ENCODE assay signal across 1 cellular context in the genomic region with DNA sequence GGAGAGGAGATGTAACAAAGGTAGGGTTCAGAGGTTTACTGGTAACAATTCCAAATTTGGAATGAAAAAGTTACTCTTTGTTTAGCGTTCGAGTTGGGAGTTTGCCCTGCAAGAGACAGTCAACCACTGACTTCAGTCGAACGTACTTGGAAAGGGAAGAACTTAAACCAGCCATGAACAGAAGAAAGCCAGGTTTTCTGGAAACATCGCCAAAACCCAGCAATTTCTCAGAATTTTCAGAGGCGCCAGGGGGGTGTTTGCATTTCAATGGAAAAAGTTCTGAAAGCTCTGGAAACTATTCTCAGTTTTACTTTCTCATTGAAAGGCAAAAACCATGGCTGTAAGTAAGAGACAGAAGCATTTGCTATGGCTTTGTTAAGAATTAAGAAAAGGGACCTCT.
TF ChIP-seq lines count a peak whose summit lies in the region.

No MANE protein-coding gene starts in this region.

TF ChIP-seq in GM23338, 12 proteins besides CTCF, POLR2A, EP300 and RAD21 (continued from another document):
- TF ChIP-seq, protein P1, sequence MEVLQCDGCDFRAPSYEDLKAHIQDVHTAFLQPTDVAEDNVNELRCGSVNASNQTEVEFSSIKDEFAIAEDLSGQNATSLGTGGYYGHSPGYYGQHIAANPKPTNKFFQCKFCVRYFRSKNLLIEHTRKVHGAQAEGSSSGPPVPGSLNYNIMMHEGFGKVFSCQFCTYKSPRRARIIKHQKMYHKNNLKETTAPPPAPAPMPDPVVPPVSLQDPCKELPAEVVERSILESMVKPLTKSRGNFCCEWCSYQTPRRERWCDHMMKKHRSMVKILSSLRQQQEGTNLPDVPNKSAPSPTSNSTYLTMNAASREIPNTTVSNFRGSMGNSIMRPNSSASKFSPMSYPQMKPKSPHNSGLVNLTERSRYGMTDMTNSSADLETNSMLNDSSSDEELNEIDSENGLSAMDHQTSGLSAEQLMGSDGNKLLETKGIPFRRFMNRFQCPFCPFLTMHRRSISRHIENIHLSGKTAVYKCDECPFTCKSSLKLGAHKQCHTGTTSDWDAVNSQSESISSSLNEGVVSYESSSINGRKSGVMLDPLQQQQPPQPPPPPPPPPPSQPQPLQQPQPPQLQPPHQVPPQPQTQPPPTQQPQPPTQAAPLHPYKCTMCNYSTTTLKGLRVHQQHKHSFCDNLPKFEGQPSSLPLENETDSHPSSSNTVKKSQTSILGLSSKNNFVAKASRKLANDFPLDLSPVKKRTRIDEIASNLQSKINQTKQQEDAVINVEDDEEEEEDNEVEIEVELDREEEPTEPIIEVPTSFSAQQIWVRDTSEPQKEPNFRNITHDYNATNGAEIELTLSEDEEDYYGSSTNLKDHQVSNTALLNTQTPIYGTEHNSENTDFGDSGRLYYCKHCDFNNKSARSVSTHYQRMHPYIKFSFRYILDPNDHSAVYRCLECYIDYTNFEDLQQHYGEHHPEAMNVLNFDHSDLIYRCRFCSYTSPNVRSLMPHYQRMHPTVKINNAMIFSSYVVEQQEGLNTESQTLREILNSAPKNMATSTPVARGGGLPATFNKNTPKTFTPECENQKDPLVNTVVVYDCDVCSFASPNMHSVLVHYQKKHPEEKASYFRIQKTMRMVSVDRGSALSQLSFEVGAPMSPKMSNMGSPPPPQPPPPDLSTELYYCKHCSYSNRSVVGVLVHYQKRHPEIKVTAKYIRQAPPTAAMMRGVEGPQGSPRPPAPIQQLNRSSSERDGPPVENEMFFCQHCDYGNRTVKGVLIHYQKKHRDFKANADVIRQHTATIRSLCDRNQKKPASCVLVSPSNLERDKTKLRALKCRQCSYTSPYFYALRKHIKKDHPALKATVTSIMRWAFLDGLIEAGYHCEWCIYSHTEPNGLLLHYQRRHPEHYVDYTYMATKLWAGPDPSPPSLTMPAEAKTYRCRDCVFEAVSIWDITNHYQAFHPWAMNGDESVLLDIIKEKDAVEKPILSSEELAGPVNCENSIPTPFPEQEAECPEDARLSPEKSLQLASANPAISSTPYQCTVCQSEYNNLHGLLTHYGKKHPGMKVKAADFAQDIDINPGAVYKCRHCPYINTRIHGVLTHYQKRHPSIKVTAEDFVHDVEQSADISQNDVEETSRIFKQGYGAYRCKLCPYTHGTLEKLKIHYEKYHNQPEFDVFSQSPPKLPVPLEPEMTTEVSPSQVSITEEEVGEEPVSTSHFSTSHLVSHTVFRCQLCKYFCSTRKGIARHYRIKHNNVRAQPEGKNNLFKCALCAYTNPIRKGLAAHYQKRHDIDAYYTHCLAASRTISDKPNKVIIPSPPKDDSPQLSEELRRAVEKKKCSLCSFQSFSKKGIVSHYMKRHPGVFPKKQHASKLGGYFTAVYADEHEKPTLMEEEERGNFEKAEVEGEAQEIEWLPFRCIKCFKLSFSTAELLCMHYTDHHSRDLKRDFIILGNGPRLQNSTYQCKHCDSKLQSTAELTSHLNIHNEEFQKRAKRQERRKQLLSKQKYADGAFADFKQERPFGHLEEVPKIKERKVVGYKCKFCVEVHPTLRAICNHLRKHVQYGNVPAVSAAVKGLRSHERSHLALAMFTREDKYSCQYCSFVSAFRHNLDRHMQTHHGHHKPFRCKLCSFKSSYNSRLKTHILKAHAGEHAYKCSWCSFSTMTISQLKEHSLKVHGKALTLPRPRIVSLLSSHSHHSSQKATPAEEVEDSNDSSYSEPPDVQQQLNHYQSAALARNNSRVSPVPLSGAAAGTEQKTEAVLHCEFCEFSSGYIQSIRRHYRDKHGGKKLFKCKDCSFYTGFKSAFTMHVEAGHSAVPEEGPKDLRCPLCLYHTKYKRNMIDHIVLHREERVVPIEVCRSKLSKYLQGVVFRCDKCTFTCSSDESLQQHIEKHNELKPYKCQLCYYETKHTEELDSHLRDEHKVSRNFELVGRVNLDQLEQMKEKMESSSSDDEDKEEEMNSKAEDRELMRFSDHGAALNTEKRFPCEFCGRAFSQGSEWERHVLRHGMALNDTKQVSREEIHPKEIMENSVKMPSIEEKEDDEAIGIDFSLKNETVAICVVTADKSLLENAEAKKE (CRISPR knock-in tag; IDR thresholded peaks at IDR 0.05): no peak
TF ChIP-seq in GM23338: peak in this region for 0.
